17 cellular contexts compared by ENCODE assay signal in the genomic region with DNA sequence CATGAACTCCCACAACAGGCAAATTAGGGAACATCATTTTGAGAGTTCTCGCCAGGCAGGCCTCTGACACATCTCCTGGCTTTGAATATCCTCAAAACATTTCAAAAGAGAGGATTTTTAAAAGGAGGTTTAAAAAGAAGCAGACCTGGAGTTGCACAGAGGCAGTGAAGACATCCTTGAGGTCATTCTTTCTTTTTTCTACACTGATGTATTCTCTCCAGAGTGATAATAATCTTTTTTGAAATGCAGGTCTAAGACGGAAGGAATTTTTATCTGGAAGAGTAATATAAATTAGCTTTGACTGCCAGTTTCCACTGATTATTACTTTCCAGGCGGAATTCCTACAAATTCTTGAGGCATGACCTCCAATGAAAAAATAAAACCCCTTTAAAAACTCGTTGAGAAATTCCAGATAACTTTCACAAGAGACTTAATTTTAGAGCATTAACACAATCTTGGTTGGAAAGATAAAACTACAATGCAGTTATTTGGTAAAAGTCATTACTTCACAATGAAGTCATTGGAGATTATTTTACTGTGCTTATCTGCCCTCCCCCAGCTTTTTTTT.
A peak's percentile ranks its signal among the peaks of the same experiment; 100 is the strongest.
DNase-seq lines count a peak whose midpoint lies in the region; ATAC-seq, FAIRE-seq and TF ChIP-seq lines count a peak whose summit lies in the region.
"Had no signal": no experiment of that assay in that cellular context is flagged by ENCODE, and none has a peak within 500 bp of the region (broad histone marks: within the 10 kb centered on the region; RNA-seq: fewer than 3 reads in every experiment).

No MANE protein-coding gene starts in this region.

- no peaks in the 10 kb centered on the region for H3K36me3 ChIP-seq in HEK293 (ENCODE audit: control insufficient read depth in 2 of 2, insufficient read depth in 1 of 2, low read length in 2 of 2)
- no peaks in the 10 kb centered on the region for H3K36me3 ChIP-seq in kidney epithelial cell (ENCODE audit: control insufficient read depth, insufficient read depth, low read length)
- no peaks in the 10 kb centered on the region for H3K36me3 ChIP-seq in suprapubic skin
- H3K36me3 ChIP-seq: esophagus squamous epithelium, right lobe of liver had no signal

- no peaks in the 10 kb centered on the region for H3K4me1 Mint-ChIP-seq in activated T-cell treated with anti-CD3 and anti-CD28 coated beads, Interleukin-2, amount 50 U/mL, for 4 hours (ENCODE audit: low read depth)
- H3K4me1 Mint-ChIP-seq: H9, immature natural killer cell, naive B cell had no signal

- TF ChIP-seq EP300 in suprapubic skin (IDR thresholded peaks at IDR 0.05), result no peak

- H3K27ac ChIP-seq in HEK293 (ENCODE audit: extremely low read depth, low read depth, low read length) (no peak overlapping the region), suprapubic skin (peak overlapping the region; percentile 47)
- H3K27ac ChIP-seq: right lobe of liver had no signal

- peak; percentile 32 for DNase-seq in kidney epithelial cell (ENCODE audit: low read depth)
- no peak for DNase-seq in suprapubic skin (ENCODE audit: low spot score in 2 of 2)
- DNase-seq in medulla oblongata (ENCODE audit: extremely low spot score), result no peak
- DNase-seq in NCI-H1436 (lab: John Stamatoyannopoulos, UW), result no peak
- DNase-seq in activated T-cell treated with anti-CD3 and anti-CD28 coated beads, Interleukin-2, amount 50 U/mL, for 4 hours, result no peak
- DNase-seq: activated naive CD4-positive, alpha-beta T cell treated with Interleukin-2 at 50 U/mL for 16 hours; CD8-positive, alpha-beta T cell; esophagus squamous epithelium; H9; immature natural killer cell; naive B cell; NCI-H2171; right lobe of liver; stimulated activated naive CD4-positive, alpha-beta T cell treated with Interleukin-2 at 50 U/mL for 16 hours had no signal

- 55% methylated on average over 4 of the region's 4 CpGs for WGBS in suprapubic skin

- no peak for ATAC-seq in HG03095 (IDR thresholded peaks at IDR 0.05; ENCODE audit: unreplicated experiment)
- ATAC-seq in activated T-cell treated with anti-CD3 and anti-CD28 coated beads, Interleukin-2, amount 50 U/mL, for 4 hours, result no peak
- ATAC-seq: CD8-positive, alpha-beta T cell; right lobe of liver had no signal

- H3K27me3 ChIP-seq in kidney epithelial cell (ENCODE audit: control insufficient read depth, insufficient read depth, low read length) (no peaks in the 10 kb centered on the region), suprapubic skin (no peaks in the 10 kb centered on the region)
- H3K27me3 ChIP-seq: esophagus squamous epithelium, right lobe of liver had no signal

- H3K4me1 ChIP-seq in HEK293 (ENCODE audit: control insufficient read depth, insufficient read depth, low read length) (no peaks in the 10 kb centered on the region), suprapubic skin (no peaks in the 10 kb centered on the region)
- H3K4me1 ChIP-seq: esophagus squamous epithelium had no signal

- no peak overlapping the region for H3K4me3 Mint-ChIP-seq in activated T-cell treated with anti-CD3 and anti-CD28 coated beads, Interleukin-2, amount 50 U/mL, for 4 hours
- H3K4me3 Mint-ChIP-seq: CD8-positive, alpha-beta T cell; H9; immature natural killer cell; naive B cell had no signal

- H3K9me3 Mint-ChIP-seq in activated T-cell treated with anti-CD3 and anti-CD28 coated beads, Interleukin-2, amount 50 U/mL, for 4 hours, result no peaks in the 10 kb centered on the region
- H3K9me3 Mint-ChIP-seq: CD8-positive, alpha-beta T cell; H9; naive B cell had no signal

- POLR2A ChIA-PET in HEK293 (lab: Yijun Ruan, JAX), result no interaction called here

- H3K36me3 Mint-ChIP-seq in activated T-cell treated with anti-CD3 and anti-CD28 coated beads, Interleukin-2, amount 50 U/mL, for 4 hours (ENCODE audit: insufficient read depth), result peaks cover 2% of the 10 kb centered on the region

- H3K4me3 ChIP-seq in HEK293 (ENCODE audit: low read depth, low read length) (no peak overlapping the region), kidney epithelial cell (ENCODE audit: low read depth, low read length) (no peak overlapping the region), suprapubic skin (no peak overlapping the region)
- H3K4me3 ChIP-seq: esophagus squamous epithelium, right lobe of liver had no signal

- TF ChIP-seq POLR2A in suprapubic skin (IDR thresholded peaks at IDR 0.05), result no peak

- H3K9me3 ChIP-seq in HEK293 (ENCODE audit: control insufficient read depth, insufficient read depth, low read depth, low read length) (no peaks in the 10 kb centered on the region), suprapubic skin (no peaks in the 10 kb centered on the region)
- H3K9me3 ChIP-seq: esophagus squamous epithelium, right lobe of liver had no signal

- H3K27me3 Mint-ChIP-seq in activated T-cell treated with anti-CD3 and anti-CD28 coated beads, Interleukin-2, amount 50 U/mL, for 4 hours (ENCODE audit: low read depth), result no peaks in the 10 kb centered on the region
- H3K27me3 Mint-ChIP-seq: naive B cell had no signal

- CTCF ChIA-PET in HEK293 (lab: Yijun Ruan, JAX), result interaction anchor here (1.6 kb wide), 1 partner anchor 87 kb away, joined by 3 read pairs; no protein-coding TSS in a partner anchor

- FAIRE-seq in endometrium (lab: Jason Lieb, UNC), result peak; percentile 96

- TF ChIP-seq CTCF in HEK293 (tag by site-specific recombination; IDR thresholded peaks at IDR 0.05) (no peak), kidney epithelial cell (IDR thresholded peaks at IDR 0.05; ENCODE audit: insufficient read depth, low read length, poor library complexity, severe bottlenecking) (no peak), suprapubic skin (IDR thresholded peaks at IDR 0.05) (no peak)

TF ChIP-seq in HEK293, 187 proteins besides CTCF, POLR2A, EP300 and RAD21:
- TF ChIP-seq ZNF114 (tag by site-specific recombination; IDR thresholded peaks at IDR 0.05) (no peak), ZNF514 (tag by site-specific recombination; IDR thresholded peaks at IDR 0.05) (no peak), MEIS1 (CRISPR knock-in tag; IDR thresholded peaks at IDR 0.05; ENCODE audit: borderline replicate concordance) (no peak), GLI2 (tag by site-specific recombination; IDR thresholded peaks at IDR 0.05; ENCODE audit: borderline replicate concordance, low read depth) (no peak), ZXDB (tag by site-specific recombination; IDR thresholded peaks at IDR 0.05) (0 out of 2 replicates have a peak, but pooled peaks have one; percentile 18), ZNF169 (tag by site-specific recombination; IDR thresholded peaks at IDR 0.05) (no peak), YY2 (tag by site-specific recombination; IDR thresholded peaks at IDR 0.05) (no peak)
- TF ChIP-seq, protein P1, sequence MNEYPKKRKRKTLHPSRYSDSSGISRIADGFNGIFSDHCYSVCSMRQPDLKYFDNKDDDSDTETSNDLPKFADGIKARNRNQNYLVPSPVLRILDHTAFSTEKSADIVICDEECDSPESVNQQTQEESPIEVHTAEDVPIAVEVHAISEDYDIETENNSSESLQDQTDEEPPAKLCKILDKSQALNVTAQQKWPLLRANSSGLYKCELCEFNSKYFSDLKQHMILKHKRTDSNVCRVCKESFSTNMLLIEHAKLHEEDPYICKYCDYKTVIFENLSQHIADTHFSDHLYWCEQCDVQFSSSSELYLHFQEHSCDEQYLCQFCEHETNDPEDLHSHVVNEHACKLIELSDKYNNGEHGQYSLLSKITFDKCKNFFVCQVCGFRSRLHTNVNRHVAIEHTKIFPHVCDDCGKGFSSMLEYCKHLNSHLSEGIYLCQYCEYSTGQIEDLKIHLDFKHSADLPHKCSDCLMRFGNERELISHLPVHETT (tag by site-specific recombination; IDR thresholded peaks at IDR 0.05), result no peak
- TF ChIP-seq, protein P2, sequence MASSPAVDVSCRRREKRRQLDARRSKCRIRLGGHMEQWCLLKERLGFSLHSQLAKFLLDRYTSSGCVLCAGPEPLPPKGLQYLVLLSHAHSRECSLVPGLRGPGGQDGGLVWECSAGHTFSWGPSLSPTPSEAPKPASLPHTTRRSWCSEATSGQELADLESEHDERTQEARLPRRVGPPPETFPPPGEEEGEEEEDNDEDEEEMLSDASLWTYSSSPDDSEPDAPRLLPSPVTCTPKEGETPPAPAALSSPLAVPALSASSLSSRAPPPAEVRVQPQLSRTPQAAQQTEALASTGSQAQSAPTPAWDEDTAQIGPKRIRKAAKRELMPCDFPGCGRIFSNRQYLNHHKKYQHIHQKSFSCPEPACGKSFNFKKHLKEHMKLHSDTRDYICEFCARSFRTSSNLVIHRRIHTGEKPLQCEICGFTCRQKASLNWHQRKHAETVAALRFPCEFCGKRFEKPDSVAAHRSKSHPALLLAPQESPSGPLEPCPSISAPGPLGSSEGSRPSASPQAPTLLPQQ (tag by site-specific recombination; IDR thresholded peaks at IDR 0.05), result no peak
TF ChIP-seq in HEK293: peak in this region for 1.
